8 cellular contexts compared by ENCODE assay signal in genomic region chr2:212538156-212539144, GRCh38. TPM values are rescaled to one million over a fixed set of nuclear protein-coding genes. Genes with fewer than 3 reads are reported as not detected.
DNase-seq lines count a peak whose midpoint lies in the region; ATAC-seq and TF ChIP-seq lines count a peak whose summit lies in the region.

ERBB4 (minus strand) TSS chr2:212538802; CDS start chr2:212538530, 272 bp downstream.

- no peaks in the 10 kb centered on the region for H3K79me2 ChIP-seq in ACC112 (ENCODE audit: control insufficient read depth, insufficient read depth, low read length, unreplicated experiment)

- intact Hi-C loops in activated T-helper 2 cell treated with anti-CD3 and anti-CD28 coated beads, Interferon-gamma antibody, Interleukin-2, Interleukin-4, amounts not matched to agents 10 μg/mL and 5 μg/mL and 100 μg/mL, durations not matched to agents 14 hours and 24 hours and 36 hours (cut with micrococcal nuclease), result no loop called here

- no peak for ATAC-seq in GM21447 (IDR thresholded peaks at IDR 0.05; ENCODE audit: unreplicated experiment)

- H3K4me1 ChIP-seq in ACC112 (ENCODE audit: control insufficient read depth, insufficient read depth, low read length, unreplicated experiment) (no peaks in the 10 kb centered on the region), rectal smooth muscle tissue (ENCODE audit: control insufficient read depth, insufficient read depth, low read length) (no peaks in the 10 kb centered on the region)

- H3K27ac ChIP-seq in ACC112 (ENCODE audit: low read depth, low read length), result no peak within 1 kb of the TSS
- no peak within 1 kb of the TSS for H3K27ac ChIP-seq in rectal smooth muscle tissue (ENCODE audit: low read depth, low read length)

- H3K9me3 Mint-ChIP-seq in activated T-helper 2 cell treated with anti-CD3 and anti-CD28 coated beads, Interferon-gamma antibody, Interleukin-2, Interleukin-4, amounts not matched to agents 10 μg/mL and 5 μg/mL and 100 μg/mL, durations not matched to agents 14 hours and 24 hours and 36 hours, result no peaks in the 10 kb centered on the region

- H3K27ac Mint-ChIP-seq in activated T-helper 2 cell treated with anti-CD3 and anti-CD28 coated beads, Interferon-gamma antibody, Interleukin-2, Interleukin-4, amounts not matched to agents 10 μg/mL and 5 μg/mL and 100 μg/mL, durations not matched to agents 14 hours and 24 hours and 36 hours, result no peak within 1 kb of the TSS

- peak within 1 kb of the TSS; percentile 94 for H2AFZ ChIP-seq in ACC112 (ENCODE audit: low read length, unreplicated experiment)

- H3K27me3 Mint-ChIP-seq in activated T-helper 2 cell treated with anti-CD3 and anti-CD28 coated beads, Interferon-gamma antibody, Interleukin-2, Interleukin-4, amounts not matched to agents 10 μg/mL and 5 μg/mL and 100 μg/mL, durations not matched to agents 14 hours and 24 hours and 36 hours (ENCODE audit: low read depth), result peaks cover 75% of the 10 kb centered on the region

- H3K4me3 ChIP-seq in ACC112 (ENCODE audit: low read depth, low read length) (peak within 1 kb of the TSS; percentile 72), rectal smooth muscle tissue (ENCODE audit: low read length) (peak within 1 kb of the TSS; percentile 63)

- no peak for TF ChIP-seq CTCF in GM20000 (IDR thresholded peaks at IDR 0.05; ENCODE audit: extremely low read depth, missing control alignments)

- H3K27me3 ChIP-seq in ACC112 (ENCODE audit: insufficient read depth, low read length), result peaks cover 28% of the 10 kb centered on the region
- H3K27me3 ChIP-seq in rectal smooth muscle tissue (ENCODE audit: control insufficient read depth, insufficient read depth, low read length), result peaks cover 11% of the 10 kb centered on the region

- peaks cover 12% of the 10 kb centered on the region for H3K4me1 Mint-ChIP-seq in activated T-helper 2 cell treated with anti-CD3 and anti-CD28 coated beads, Interferon-gamma antibody, Interleukin-2, Interleukin-4, amounts not matched to agents 10 μg/mL and 5 μg/mL and 100 μg/mL, durations not matched to agents 14 hours and 24 hours and 36 hours (ENCODE audit: low read depth)

- H3K36me3 Mint-ChIP-seq in activated T-helper 2 cell treated with anti-CD3 and anti-CD28 coated beads, Interferon-gamma antibody, Interleukin-2, Interleukin-4, amounts not matched to agents 10 μg/mL and 5 μg/mL and 100 μg/mL, durations not matched to agents 14 hours and 24 hours and 36 hours (ENCODE audit: low read depth), result no peaks in the 10 kb centered on the region

- H3K36me3 ChIP-seq in ACC112 (ENCODE audit: insufficient read depth, low read length) (no peaks in the 10 kb centered on the region), rectal smooth muscle tissue (ENCODE audit: control insufficient read depth, insufficient read depth, low read length) (no peaks in the 10 kb centered on the region)

- no peak within 1 kb of the TSS for H3K9ac ChIP-seq in rectal smooth muscle tissue (ENCODE audit: low read length)

- H3K4me3 Mint-ChIP-seq in activated T-helper 2 cell treated with anti-CD3 and anti-CD28 coated beads, Interferon-gamma antibody, Interleukin-2, Interleukin-4, amounts not matched to agents 10 μg/mL and 5 μg/mL and 100 μg/mL, durations not matched to agents 14 hours and 24 hours and 36 hours (ENCODE audit: low read depth), result peak within 1 kb of the TSS; percentile 37

- DNase-seq in GM20000 (ENCODE audit: low spot score), result peak; percentile 29
- no peak for DNase-seq in activated T-helper 2 cell treated with anti-CD3 and anti-CD28 coated beads, Interferon-gamma antibody, Interleukin-2, Interleukin-4, amounts not matched to agents 10 μg/mL and 5 μg/mL and 100 μg/mL, durations not matched to agents 14 hours and 24 hours and 36 hours (ENCODE audit: low spot score)
- peak; percentile 8 for DNase-seq in hepatic stellate cell (ENCODE audit: low spot score)
- no peak for DNase-seq in activated effector memory CD4-positive, alpha-beta T cell treated with anti-CD3 and anti-CD28 coated beads, Interleukin-2, amount 50 U/mL, for 16 hours
- no peak for DNase-seq in RKO (ENCODE audit: low spot score)

RNA-seq across cellular contexts. Expression of gene ERBB4, which starts in this region (rescaled TPM):
- total RNA-seq in activated T-helper 2 cell treated with anti-CD3 and anti-CD28 coated beads, Interferon-gamma antibody, Interleukin-2, Interleukin-4, amounts not matched to agents 10 μg/mL and 5 μg/mL and 100 μg/mL, durations not matched to agents 14 hours and 24 hours and 36 hours, result not detected in 2 replicates

Comparison
In these comparisons a context has a peak if more than half of its experiments do, and no peak if none do; other contexts are left out.
1. DNase-seq: peak in GM20000 (single experiment) and hepatic stellate cell (single experiment); none in activated T-helper 2 cell treated with anti-CD3 and anti-CD28 coated beads, Interferon-gamma antibody, Interleukin-2, Interleukin-4, amounts not matched to agents 10 μg/mL and 5 μg/mL and 100 μg/mL, durations not matched to agents 14 hours and 24 hours and 36 hours (single experiment), activated effector memory CD4-positive, alpha-beta T cell treated with anti-CD3 and anti-CD28 coated beads, Interleukin-2, amount 50 U/mL, for 16 hours (single experiment) and RKO (single experiment).